29 cellular contexts compared by ENCODE assay signal in genomic region chr12:96878704-96879103, GRCh38. TPM values are rescaled to one million over a fixed set of nuclear protein-coding genes. Genes with fewer than 3 reads are reported as not detected.
DNase-seq lines count a peak whose midpoint lies in the region; ATAC-seq, FAIRE-seq and TF ChIP-seq lines count a peak whose summit lies in the region.
"Had no signal": no experiment of that assay in that cellular context is flagged by ENCODE, and none has a peak within 500 bp of the region (broad histone marks: within the 10 kb centered on the region; RNA-seq: fewer than 3 reads in every experiment).

No MANE protein-coding gene starts in this region.

- intact Hi-C loops in natural killer cell (cut with micrococcal nuclease): no loop called here
- intact Hi-C loops in kidney (cut with DNase I): no loop called here

- H3K4me3 ChIP-seq in brain microvascular endothelial cell (ENCODE audit: low read depth, low read length) (no peak overlapping the region), SJCRH30 (no peak overlapping the region), kidney (ENCODE audit: low read length in 2 of 2) (no peak overlapping the region)
- H3K4me3 ChIP-seq: ascending aorta, gastrocnemius medialis, skin epidermis, uterus had no signal

- in situ Hi-C loops in brain microvascular endothelial cell (cut with HindIII; ENCODE audit: low pct_ligation_motif_present, low sequenced_read_pairs): no loop called here

- H3K9ac ChIP-seq in kidney (ENCODE audit: low read length in 2 of 2): no peak overlapping the region

- H3K27ac Mint-ChIP-seq in natural killer cell: no peak overlapping the region
- H3K27ac Mint-ChIP-seq: natural killer cell treated with Interleukin-12 subunit alpha and Interleukin-12 subunit beta and Interleukin-15 and Interleukin-18, amount 100 ng/mL, for 72 hours; progenitor cell of endocrine pancreas had no signal

- DNase-seq in AG20443 (ENCODE audit: low spot score) (peak; percentile 55), M059J (ENCODE audit: low read depth) (peak; percentile 60), brain microvascular endothelial cell (peak; percentile 62), omental fat pad (ENCODE audit: low spot score) (no peak), HK-2 (ENCODE audit: unreplicated experiment) (no peak), natural killer cell (no peak), SJCRH30 (no peak), kidney (no peak)
- DNase-seq: activated CD4-positive, alpha-beta T cell treated with anti-CD3 and anti-CD28 coated beads, Interleukin-2, amount 50 U/mL, for 1 hour; activated CD8-positive, alpha-beta memory T cell treated with anti-CD3 and anti-CD28 coated beads, Interleukin-2, amount 50 U/mL, for 48 hours; activated naive CD4-positive, alpha-beta T cell treated with Interleukin-2 at 50 U/mL for 16 hours; cortex of kidney; DND-41; gastrocnemius medialis; Kasumi-1; left colon; mesendoderm; NCI-H2107; NCI-H524 treated with DMSO at 0.1 percent for 48 hours; Right ventricle myocardium superior; stimulated activated CD4-positive, alpha-beta T cell treated with anti-CD3 and anti-CD28 coated beads, Interleukin-4, amount 100 ng/mL, for 24 hours; T-helper 17 cell; uterus had no signal

- H3K9me3 ChIP-seq in SJCRH30 (replicated peaks) (no peaks in the 10 kb centered on the region), kidney (ENCODE audit: control insufficient read depth in 1 of 2, low read length in 2 of 2) (no peaks in the 10 kb centered on the region)
- H3K9me3 ChIP-seq: ascending aorta, gastrocnemius medialis, uterus had no signal

- no peak overlapping the region for H3K4me3 Mint-ChIP-seq in natural killer cell
- H3K4me3 Mint-ChIP-seq: natural killer cell treated with Interleukin-12 subunit alpha and Interleukin-12 subunit beta and Interleukin-15 and Interleukin-18, amount 100 ng/mL, for 72 hours; T-helper 17 cell had no signal

- ATAC-seq in omental fat pad (ENCODE audit: low FRiP score) (peak; percentile 44), natural killer cell (no peak)
- ATAC-seq: gastrocnemius medialis, left colon, T-helper 17 cell had no signal

- TF ChIP-seq CTCF in brain microvascular endothelial cell (IDR thresholded peaks at IDR 0.05; ENCODE audit: low read depth, low read length, missing control alignments) (no peak), omental fat pad (IDR thresholded peaks at IDR 0.05) (no peak), natural killer cell (IDR thresholded peaks at IDR 0.05) (no peak), kidney (IDR thresholded peaks at IDR 0.05; ENCODE audit: borderline replicate concordance, extremely low read depth, insufficient read depth) (no peak)

- no peaks in the 10 kb centered on the region for H3K4me1 Mint-ChIP-seq in natural killer cell
- H3K4me1 Mint-ChIP-seq: T-helper 17 cell had no signal

- FAIRE-seq in kidney (lab: Jason Lieb, UNC): no peak
- FAIRE-seq: H1 had no signal

- H3K27ac ChIP-seq in brain microvascular endothelial cell (peak overlapping the region; percentile 58), SJCRH30 (no peak overlapping the region), kidney (ENCODE audit: low read depth in 2 of 2, low read length in 2 of 2) (no peak overlapping the region)
- H3K27ac ChIP-seq: ascending aorta, gastrocnemius medialis, skin epidermis, uterus, VCaP had no signal

- peaks cover 33 to 50% of the 10 kb centered on the region in 2 donors for H3K27me3 Mint-ChIP-seq in natural killer cell (ENCODE audit: low read depth in 2 of 2)

- no peaks in the 10 kb centered on the region for H3K36me3 ChIP-seq in brain microvascular endothelial cell (replicated peaks)
- H3K36me3 ChIP-seq in SJCRH30: no peaks in the 10 kb centered on the region
- H3K36me3 ChIP-seq in kidney (ENCODE audit: control insufficient read depth in 1 of 2, insufficient read depth in 2 of 2, low read length in 2 of 2): no peaks in the 10 kb centered on the region
- H3K36me3 ChIP-seq: ascending aorta, gastrocnemius medialis, uterus had no signal

- H3K4me1 ChIP-seq in SJCRH30 (no peaks in the 10 kb centered on the region; the same call in 1 of the 2 replicates), kidney (ENCODE audit: control insufficient read depth in 1 of 2, insufficient read depth in 1 of 2, low read depth in 1 of 2, low read length in 2 of 2) (no peaks in the 10 kb centered on the region)
- H3K4me1 ChIP-seq: ascending aorta, gastrocnemius medialis, uterus had no signal

- H3K27me3 ChIP-seq in brain microvascular endothelial cell (replicated peaks) (no peaks in the 10 kb centered on the region), SJCRH30 (no peaks in the 10 kb centered on the region)
- H3K27me3 ChIP-seq: ascending aorta, gastrocnemius medialis, uterus had no signal

- no peaks in the 10 kb centered on the region for H3K36me3 Mint-ChIP-seq in natural killer cell
- H3K36me3 Mint-ChIP-seq: natural killer cell treated with Interleukin-12 subunit alpha and Interleukin-12 subunit beta and Interleukin-15 and Interleukin-18, amount 100 ng/mL, for 72 hours had no signal

- H3K9me3 Mint-ChIP-seq in natural killer cell: no peaks in the 10 kb centered on the region
- H3K9me3 Mint-ChIP-seq: natural killer cell treated with Interleukin-12 subunit alpha and Interleukin-12 subunit beta and Interleukin-15 and Interleukin-18, amount 100 ng/mL, for 72 hours had no signal

RNA-seq across cellular contexts. Expression of gene NEDD1, which starts 28.4 kb away (rescaled TPM):
- total RNA-seq in M059J (2014; rRNA removed; shearing (Covaris generic)): 45.2 and 46.7 TPM in 2 replicates
- total RNA-seq in omental fat pad: 10 to 100 TPM in 3 of 4 donors, 1 to 10 TPM in 1; 8.8 to 20.8 (median 14.7) TPM
- total RNA-seq in natural killer cell: 10 to 100 TPM; 26.4 to 30.6 (median 29.2) TPM
- 44.8 and 54.1 TPM in 2 replicates for total RNA-seq in SJCRH30 (2014; rRNA removed; shearing (Covaris generic))
- 14.3 TPM for total RNA-seq in kidney
- polyA plus RNA-seq in kidney (ENCODE audit: insufficient read depth, low read depth, low replicate concordance): 4.2 TPM

Comparison
In these comparisons a context has a peak if more than half of its experiments do, and no peak if none do; other contexts are left out.
1. DNase-seq: peak in AG20443 (single experiment), M059J (single experiment) and brain microvascular endothelial cell (single experiment); none in omental fat pad (single experiment), HK-2 (single experiment), natural killer cell (single experiment), SJCRH30 (0 of 2) and kidney (single experiment).